In genomic region chr19:3310711-3311110, GRCh38 we compare ENCODE assay signal across 33 cellular contexts.
"Had no signal": no experiment of that assay in that cellular context is flagged by ENCODE, and none has a peak within 500 bp of the region (broad histone marks: within the 10 kb centered on the region; RNA-seq: fewer than 3 reads in every experiment).

No MANE protein-coding gene starts in this region.

- H3K27ac Mint-ChIP-seq: activated B cell treated with CpG ODN at 0.5 μM for 24 hours; activated CD4-positive, alpha-beta memory T cell treated with anti-CD3 and anti-CD28 coated beads for 36 hours; activated CD4-positive, alpha-beta memory T cell treated with anti-CD3 and anti-CD28 coated beads, Interleukin-2, amount 10 ng/mL, durations not matched to agents 7 days and 5 days; activated CD4-positive, alpha-beta T cell treated with anti-CD3 and anti-CD28 coated beads for 36 hours; activated CD4-positive, alpha-beta T cell treated with anti-CD3 and anti-CD28 coated beads, Interleukin-2, amount 10 ng/mL, durations not matched to agents 24 days and 14 days; activated CD4-positive, alpha-beta T cell treated with anti-CD3 and anti-CD28 coated beads, Interleukin-2, amount 10 ng/mL, durations not matched to agents 7 days and 5 days; activated CD8-positive, alpha-beta memory T cell treated with anti-CD3 and anti-CD28 coated beads, Interleukin-2, amount 10 ng/mL, durations not matched to agents 7 days and 5 days; activated CD8-positive, alpha-beta T cell treated with anti-CD3 and anti-CD28 coated beads for 36 hours; activated CD8-positive, alpha-beta T cell treated with anti-CD3 and anti-CD28 coated beads, Interleukin-2, amount 10 ng/mL, durations not matched to agents 7 days and 5 days; T-cell; T-helper 1 cell treated with Interleukin-12 subunit alpha and Interleukin-12 subunit beta and Interleukin-4 antibody, amounts not matched to agents 30 μg/mL and 1 μg/mL, for 36 hours; T-helper 17 cell; T-helper 2 cell treated with Interferon-gamma antibody and Interleukin-4, amounts not matched to agents 5 μg/mL and 100 μg/mL, for 36 hours; WTC11 had no signal

- H3K9me3 Mint-ChIP-seq: activated CD4-positive, alpha-beta memory T cell treated with anti-CD3 and anti-CD28 coated beads for 36 hours; activated CD4-positive, alpha-beta memory T cell treated with anti-CD3 and anti-CD28 coated beads, Interleukin-2, amount 10 ng/mL, durations not matched to agents 7 days and 5 days; activated CD4-positive, alpha-beta T cell treated with anti-CD3 and anti-CD28 coated beads, Interleukin-2, amount 10 ng/mL, durations not matched to agents 24 days and 14 days; activated CD8-positive, alpha-beta T cell treated with anti-CD3 and anti-CD28 coated beads for 36 hours; T-cell; T-helper 1 cell treated with Interleukin-12 subunit alpha and Interleukin-12 subunit beta and Interleukin-4 antibody, amounts not matched to agents 30 μg/mL and 1 μg/mL, for 36 hours; T-helper 2 cell treated with Interferon-gamma antibody and Interleukin-4, amounts not matched to agents 5 μg/mL and 100 μg/mL, for 36 hours; WTC11 had no signal

- H3K27ac ChIP-seq: VCaP, WERI-Rb-1 had no signal

- ATAC-seq: activated CD4-positive, alpha-beta T cell treated with anti-CD3 and anti-CD28 coated beads for 36 hours; activated CD4-positive, CD25-positive, alpha-beta regulatory T cell treated with anti-CD3 and anti-CD28 coated beads, Interleukin-2, amount 50 U/mL, for 24 hours; activated CD8-positive, alpha-beta memory T cell treated with anti-CD3 and anti-CD28 coated beads, Interleukin-2, amount 10 ng/mL, durations not matched to agents 7 days and 5 days; activated CD8-positive, alpha-beta T cell treated with anti-CD3 and anti-CD28 coated beads for 36 hours; activated CD8-positive, alpha-beta T cell treated with anti-CD3 and anti-CD28 coated beads, Interleukin-2, amount 10 ng/mL, durations not matched to agents 7 days and 5 days; T-cell; T-helper 17 cell; WTC11 had no signal

- H3K36me3 ChIP-seq: WERI-Rb-1 had no signal

- H3K4me1 Mint-ChIP-seq: activated B cell treated with CpG ODN at 0.5 μM for 24 hours; activated CD4-positive, alpha-beta memory T cell treated with anti-CD3 and anti-CD28 coated beads, Interleukin-2, amount 10 ng/mL, durations not matched to agents 7 days and 5 days; activated CD4-positive, alpha-beta T cell treated with anti-CD3 and anti-CD28 coated beads for 36 hours; activated CD4-positive, alpha-beta T cell treated with anti-CD3 and anti-CD28 coated beads, Interleukin-2, amount 10 ng/mL, durations not matched to agents 24 days and 14 days; activated CD4-positive, alpha-beta T cell treated with anti-CD3 and anti-CD28 coated beads, Interleukin-2, amount 10 ng/mL, durations not matched to agents 7 days and 5 days; T-cell; WTC11 had no signal

- H3K4me3 Mint-ChIP-seq: activated B cell treated with CpG ODN at 0.5 μM for 24 hours; activated CD4-positive, alpha-beta memory T cell treated with anti-CD3 and anti-CD28 coated beads for 36 hours; activated CD4-positive, alpha-beta memory T cell treated with anti-CD3 and anti-CD28 coated beads, Interleukin-2, amount 10 ng/mL, durations not matched to agents 7 days and 5 days; activated CD4-positive, alpha-beta T cell treated with anti-CD3 and anti-CD28 coated beads for 36 hours; activated CD4-positive, alpha-beta T cell treated with anti-CD3 and anti-CD28 coated beads, Interleukin-2, amount 10 ng/mL, durations not matched to agents 24 days and 14 days; activated CD4-positive, alpha-beta T cell treated with anti-CD3 and anti-CD28 coated beads, Interleukin-2, amount 10 ng/mL, durations not matched to agents 7 days and 5 days; activated CD8-positive, alpha-beta memory T cell treated with anti-CD3 and anti-CD28 coated beads, Interleukin-2, amount 10 ng/mL, durations not matched to agents 7 days and 5 days; activated CD8-positive, alpha-beta T cell treated with anti-CD3 and anti-CD28 coated beads for 36 hours; activated CD8-positive, alpha-beta T cell treated with anti-CD3 and anti-CD28 coated beads, Interleukin-2, amount 10 ng/mL, durations not matched to agents 7 days and 5 days; T-cell; T-helper 1 cell treated with Interleukin-12 subunit alpha and Interleukin-12 subunit beta and Interleukin-4 antibody, amounts not matched to agents 30 μg/mL and 1 μg/mL, for 36 hours; T-helper 17 cell; T-helper 2 cell treated with Interferon-gamma antibody and Interleukin-4, amounts not matched to agents 5 μg/mL and 100 μg/mL, for 36 hours; WTC11 had no signal

- DNase-seq: activated B cell treated with CpG ODN at 0.5 μM for 24 hours; activated CD4-positive, alpha-beta memory T cell treated with anti-CD3 and anti-CD28 coated beads for 36 hours; activated CD4-positive, alpha-beta memory T cell treated with anti-CD3 and anti-CD28 coated beads, Interleukin-2, amount 10 ng/mL, durations not matched to agents 7 days and 5 days; activated CD4-positive, alpha-beta T cell treated with anti-CD3 and anti-CD28 coated beads for 1 hour; activated CD4-positive, alpha-beta T cell treated with anti-CD3 and anti-CD28 coated beads for 36 hours; activated CD4-positive, alpha-beta T cell treated with anti-CD3 and anti-CD28 coated beads for 4 hours; activated CD4-positive, alpha-beta T cell treated with anti-CD3 and anti-CD28 coated beads for 48 hours; activated CD4-positive, alpha-beta T cell treated with anti-CD3 and anti-CD28 coated beads, Interleukin-2, amount 10 ng/mL, durations not matched to agents 24 days and 14 days; activated CD4-positive, alpha-beta T cell treated with anti-CD3 and anti-CD28 coated beads, Interleukin-2, amount 10 ng/mL, durations not matched to agents 7 days and 5 days; activated CD4-positive, alpha-beta T cell treated with anti-CD3 and anti-CD28 coated beads, Interleukin-2, amount 50 U/mL, for 1 hour; activated CD4-positive, alpha-beta T cell treated with anti-CD3 and anti-CD28 coated beads, Interleukin-2, amount 50 U/mL, for 4 hours; activated CD4-positive, alpha-beta T cell treated with anti-CD3 and anti-CD28 coated beads, Interleukin-2, amount 50 U/mL, for 48 hours; activated CD4-positive, CD25-positive, alpha-beta regulatory T cell; activated CD4-positive, CD25-positive, alpha-beta regulatory T cell treated with anti-CD3 and anti-CD28 coated beads, Interleukin-2, amount 50 U/mL, for 72 hours; activated CD8-positive, alpha-beta memory T cell treated with anti-CD3 and anti-CD28 coated beads for 24 hours; activated CD8-positive, alpha-beta memory T cell treated with anti-CD3 and anti-CD28 coated beads, Interleukin-2, amount 10 ng/mL, durations not matched to agents 7 days and 5 days; activated CD8-positive, alpha-beta memory T cell treated with anti-CD3 and anti-CD28 coated beads, Interleukin-2, amount 50 U/mL, for 4 hours; activated CD8-positive, alpha-beta memory T cell treated with anti-CD3 and anti-CD28 coated beads, Interleukin-2, amount 50 U/mL, for 48 hours; activated CD8-positive, alpha-beta T cell treated with anti-CD3 and anti-CD28 coated beads for 36 hours; activated CD8-positive, alpha-beta T cell treated with anti-CD3 and anti-CD28 coated beads, Interleukin-2, amount 10 ng/mL, durations not matched to agents 7 days and 5 days; activated T-cell treated with anti-CD3 and anti-CD28 coated beads for 4 hours; T-cell; T-helper 1 cell; T-helper 17 cell; T-helper 2 cell; T-helper 9 cell; T1000; WERI-Rb-1 had no signal

- H3K36me3 Mint-ChIP-seq: activated CD4-positive, alpha-beta memory T cell treated with anti-CD3 and anti-CD28 coated beads for 36 hours; activated CD8-positive, alpha-beta memory T cell treated with anti-CD3 and anti-CD28 coated beads, Interleukin-2, amount 10 ng/mL, durations not matched to agents 7 days and 5 days; T-cell; WTC11 had no signal
